In genomic region chr11:14045417-14045816, GRCh38 we compare ENCODE assay signal across 22 cellular contexts.
"Had no signal": no experiment of that assay in that cellular context is flagged by ENCODE, and none has a peak within 500 bp of the region (broad histone marks: within the 10 kb centered on the region; RNA-seq: fewer than 3 reads in every experiment).

No MANE protein-coding gene starts in this region.

- DNase-seq: IMR-90, Karpas-422, KG1, MG63, NCI-H1092, NCI-H1105 treated with DMSO at 0.1 percent for 48 hours, NCI-H1417 treated with DMSO at 0.1 percent for 48 hours, NCI-H146, NCI-H1694 treated with DMSO at 0.1 percent for 48 hours, NCI-H1930, NCI-H2081, NCI-H2107, NCI-H226, NCI-H446, NCI-H510A, NCI-H524 treated with DMSO at 0.1 percent for 48 hours, NCI-H69, NCI-H774, SHP77, SK-N-SH had no signal

- FAIRE-seq: HepG2 had no signal

- H3K27me3 ChIP-seq: MG63 had no signal

- H3K27ac ChIP-seq: RWPE1 had no signal

- ATAC-seq: HepG2 had no signal

- H3K9me3 ChIP-seq: MG63, SK-N-SH had no signal

- H3K4me3 ChIP-seq: MG63 had no signal

- H3K36me3 ChIP-seq: MG63 had no signal
